10 cellular contexts compared by ENCODE assay signal in the genomic region with DNA sequence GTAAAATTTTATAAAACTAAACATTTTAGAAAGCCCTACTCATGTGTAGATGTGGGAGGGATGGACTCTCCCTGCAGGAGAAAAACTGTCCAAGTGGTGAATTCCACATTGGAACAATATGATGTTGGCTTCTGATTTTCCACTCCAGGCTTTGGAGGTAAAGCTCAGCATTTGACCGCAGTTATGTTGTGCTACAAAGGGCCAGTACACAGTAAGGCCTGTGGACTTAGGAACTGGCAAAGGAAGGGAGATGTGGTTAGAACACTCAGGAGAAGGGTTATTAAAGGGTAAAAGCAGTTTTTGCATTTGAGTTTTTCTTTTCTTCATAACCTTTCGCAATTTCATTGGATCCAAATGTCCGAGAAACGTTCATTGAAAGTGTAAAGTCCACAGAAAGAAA.
A peak's percentile ranks its signal among the peaks of the same experiment; 100 is the strongest.
DNase-seq lines count a peak whose midpoint lies in the region; ATAC-seq, FAIRE-seq and TF ChIP-seq lines count a peak whose summit lies in the region.
"Had no signal": no experiment of that assay in that cellular context is flagged by ENCODE, and none has a peak within 500 bp of the region (broad histone marks: within the 10 kb centered on the region; RNA-seq: fewer than 3 reads in every experiment).

No MANE protein-coding gene starts in this region.

- H3K79me2 ChIP-seq in astrocyte (ENCODE audit: insufficient read depth, low read length) (no peaks in the 10 kb centered on the region), keratinocyte (ENCODE audit: control insufficient read depth, insufficient read depth, low read length) (no peaks in the 10 kb centered on the region)

- TF ChIP-seq POLR2A in transverse colon (IDR thresholded peaks at IDR 0.05), result no peak

- H3K9me3 Mint-ChIP-seq in astrocyte (ENCODE audit: unreplicated experiment), result no peaks in the 10 kb centered on the region
- no peaks in the 10 kb centered on the region for H3K9me3 Mint-ChIP-seq in stimulated activated effector memory CD8-positive, alpha-beta T cell treated with anti-CD3 and anti-CD28 coated beads, Interleukin-12 subunit alpha, Interleukin-12 subunit beta, amount 100 ng/mL, for 72 hours
- H3K9me3 Mint-ChIP-seq in activated naive CD4-positive, alpha-beta T cell treated with anti-CD3 and anti-CD28 coated beads, Interleukin-2, amount 50 U/mL, for 72 hours, result peaks cover 6% of the 10 kb centered on the region in 2 donors

- DNase-seq in H4 (ENCODE audit: low spot score), result peak; percentile 91
- DNase-seq in astrocyte (ENCODE audit: low read depth), result peak; percentile 99
- DNase-seq in keratinocyte (ENCODE audit: low read depth, low spot score), result no peak
- no peak for DNase-seq in transverse colon
- no peak for DNase-seq in stimulated activated effector memory CD8-positive, alpha-beta T cell treated with anti-CD3 and anti-CD28 coated beads, Interleukin-12 subunit alpha, Interleukin-12 subunit beta, amount 100 ng/mL, for 72 hours (ENCODE audit: low spot score in 2 of 2)
- DNase-seq in activated naive CD4-positive, alpha-beta T cell treated with anti-CD3 and anti-CD28 coated beads, Interleukin-2, amount 50 U/mL, for 72 hours (ENCODE audit: low spot score in 2 of 2), result no peak
- no peak for DNase-seq in BE2C
- DNase-seq: NCI-H1436, T-helper 2 cell had no signal

- H3K9ac ChIP-seq in astrocyte (ENCODE audit: low read length), result peak overlapping the region; percentile 34
- H3K9ac ChIP-seq in keratinocyte (ENCODE audit: control insufficient read depth, extremely low read depth, insufficient read depth, low read length), result peak overlapping the region; percentile 42

- H3K27ac ChIP-seq in astrocyte (ENCODE audit: low read depth, low read length) (peak overlapping the region; percentile 70), keratinocyte (ENCODE audit: control insufficient read depth, insufficient read depth, low read length) (peak overlapping the region; percentile 78), transverse colon (peak overlapping the region; percentile 53 to 69 (median 60))

- H3K36me3 Mint-ChIP-seq in astrocyte (ENCODE audit: low read depth, unreplicated experiment), result no peaks in the 10 kb centered on the region
- no peaks in the 10 kb centered on the region for H3K36me3 Mint-ChIP-seq in stimulated activated effector memory CD8-positive, alpha-beta T cell treated with anti-CD3 and anti-CD28 coated beads, Interleukin-12 subunit alpha, Interleukin-12 subunit beta, amount 100 ng/mL, for 72 hours
- H3K36me3 Mint-ChIP-seq in activated naive CD4-positive, alpha-beta T cell treated with anti-CD3 and anti-CD28 coated beads, Interleukin-2, amount 50 U/mL, for 72 hours, result peaks cover 0 to 6% of the 10 kb centered on the region in 2 donors

- intact Hi-C loops in transverse colon (cut with DNase I; ENCODE audit: low total_unique reads), result no loop called here

- TF ChIP-seq CTCF in astrocyte (IDR thresholded peaks at IDR 0.05; ENCODE audit: insufficient read depth, low read depth, low read length) (no peak), keratinocyte (optimal IDR thresholded peaks at IDR 0.05 in 1 of 3, IDR thresholded peaks at IDR 0.05 in 1 of 3, conservative IDR thresholded peaks at IDR 0.05 in 1 of 3; ENCODE audit: extremely low read depth in 1 of 3, insufficient read depth in 2 of 3, low read length in 3 of 3) (no peak), transverse colon (IDR thresholded peaks at IDR 0.05) (no peak), BE2C (IDR thresholded peaks at IDR 0.05; ENCODE audit: low read depth, low read length) (no peak)

- H3K27ac Mint-ChIP-seq in astrocyte (ENCODE audit: unreplicated experiment), result peak overlapping the region; percentile 34
- H3K27ac Mint-ChIP-seq in stimulated activated effector memory CD8-positive, alpha-beta T cell treated with anti-CD3 and anti-CD28 coated beads, Interleukin-12 subunit alpha, Interleukin-12 subunit beta, amount 100 ng/mL, for 72 hours, result no peak overlapping the region
- no peak overlapping the region for H3K27ac Mint-ChIP-seq in activated naive CD4-positive, alpha-beta T cell treated with anti-CD3 and anti-CD28 coated beads, Interleukin-2, amount 50 U/mL, for 72 hours

- TF ChIP-seq EP300 in transverse colon (IDR thresholded peaks at IDR 0.05; ENCODE audit: low read depth), result no peak

- H4K20me1 ChIP-seq in astrocyte (ENCODE audit: insufficient read depth, low read length), result no peaks in the 10 kb centered on the region
- no peaks in the 10 kb centered on the region for H4K20me1 ChIP-seq in keratinocyte (ENCODE audit: control insufficient read depth, extremely low read depth, insufficient read depth, low read length)

- H3K4me1 Mint-ChIP-seq in astrocyte (ENCODE audit: low read depth, unreplicated experiment), result peaks cover 11% of the 10 kb centered on the region
- no peaks in the 10 kb centered on the region for H3K4me1 Mint-ChIP-seq in stimulated activated effector memory CD8-positive, alpha-beta T cell treated with anti-CD3 and anti-CD28 coated beads, Interleukin-12 subunit alpha, Interleukin-12 subunit beta, amount 100 ng/mL, for 72 hours

- dilution Hi-C loops in keratinocyte (cut with MboI; ENCODE audit: extremely low pct_ligation_motif_present, low sequenced_read_pairs), result no loop called here

- in situ Hi-C loops in transverse colon (cut with MboI; ENCODE audit: low pct_ligation_motif_present in 1 of 4, low pct_unique_long_range_greater_than_20kb in 1 of 4, low sequenced_read_pairs in 3 of 4), result loop anchor here in 1 of 4 donors (25.0 kb wide), 1 partner anchor 270 kb away; no protein-coding TSS in a partner anchor

- H3K4me1 ChIP-seq in astrocyte (ENCODE audit: insufficient read depth, low read length), result no peaks in the 10 kb centered on the region
- H3K4me1 ChIP-seq in keratinocyte (ENCODE audit: control insufficient read depth, extremely low read depth, insufficient read depth, low read length), result peaks cover 38% of the 10 kb centered on the region
- H3K4me1 ChIP-seq in transverse colon, result peaks cover 0 to 24% (median 15%) of the 10 kb centered on the region in 4 donors
- no peaks in the 10 kb centered on the region for H3K4me1 ChIP-seq in BE2C

- H3K27me3 Mint-ChIP-seq in astrocyte (ENCODE audit: low read depth, unreplicated experiment), result peaks cover 8% of the 10 kb centered on the region

- no peak overlapping the region for H3K4me3 Mint-ChIP-seq in astrocyte (ENCODE audit: unreplicated experiment)
- H3K4me3 Mint-ChIP-seq in stimulated activated effector memory CD8-positive, alpha-beta T cell treated with anti-CD3 and anti-CD28 coated beads, Interleukin-12 subunit alpha, Interleukin-12 subunit beta, amount 100 ng/mL, for 72 hours, result no peak overlapping the region

- ATAC-seq in stimulated activated effector memory CD8-positive, alpha-beta T cell treated with anti-CD3 and anti-CD28 coated beads, Interleukin-12 subunit alpha, Interleukin-12 subunit beta, amount 100 ng/mL, for 72 hours, result no peak
- ATAC-seq in activated naive CD4-positive, alpha-beta T cell treated with anti-CD3 and anti-CD28 coated beads, Interleukin-2, amount 50 U/mL, for 72 hours, result no peak
- ATAC-seq in GM21515 (IDR thresholded peaks at IDR 0.05; ENCODE audit: unreplicated experiment), result no peak

- H3K36me3 ChIP-seq in astrocyte (ENCODE audit: insufficient read depth, low read length) (no peaks in the 10 kb centered on the region), keratinocyte (ENCODE audit: control insufficient read depth in 2 of 2, extremely low read depth in 1 of 2, insufficient read depth in 2 of 2, low read length in 2 of 2) (no peaks in the 10 kb centered on the region), transverse colon (no peaks in the 10 kb centered on the region), BE2C (no peaks in the 10 kb centered on the region)

- no peaks in the 10 kb centered on the region for H3K9me1 ChIP-seq in keratinocyte (ENCODE audit: control insufficient read depth, extremely low read depth, insufficient read depth, low read length)

- H3K27me3 ChIP-seq in astrocyte (ENCODE audit: insufficient read depth, low read length) (no peaks in the 10 kb centered on the region), keratinocyte (ENCODE audit: control insufficient read depth, extremely low read depth, insufficient read depth, low read length) (no peaks in the 10 kb centered on the region), transverse colon (no peaks in the 10 kb centered on the region), BE2C (no peaks in the 10 kb centered on the region)

- H2AFZ ChIP-seq in astrocyte (ENCODE audit: low read depth, low read length) (no peak overlapping the region), keratinocyte (ENCODE audit: control insufficient read depth, low read length) (peak overlapping the region; percentile 4)

- H3K9me3 ChIP-seq in astrocyte (ENCODE audit: insufficient read depth, low read depth, low read length), result no peaks in the 10 kb centered on the region
- no peaks in the 10 kb centered on the region for H3K9me3 ChIP-seq in keratinocyte (ENCODE audit: control insufficient read depth, low read depth, low read length)
- H3K9me3 ChIP-seq in transverse colon, result no peaks in the 10 kb centered on the region
- no peaks in the 10 kb centered on the region for H3K9me3 ChIP-seq in BE2C

- WGBS in transverse colon (ENCODE audit: low coverage in 1 of 2), 2 donors, result 77 to 87% methylated on average over 4 of the region's 4 CpGs

- H3K4me3 ChIP-seq in astrocyte (ENCODE audit: insufficient read depth, low read depth, low read length), result no peak overlapping the region
- H3K4me3 ChIP-seq in keratinocyte (ENCODE audit: control insufficient read depth in 2 of 3, extremely low read depth in 1 of 3, insufficient read depth in 2 of 3, low read depth in 1 of 3, low read length in 3 of 3), result peak overlapping the region in 2 of 3 experiments; percentile 16 to 26
- H3K4me3 ChIP-seq in transverse colon, result no peak overlapping the region
- H3K4me3 ChIP-seq in BE2C (ENCODE audit: low read depth, low read length), result no peak overlapping the region

- FAIRE-seq in astrocyte (lab: Jason Lieb, UNC) (peak; percentile 73), keratinocyte (lab: Jason Lieb, UNC) (peak; percentile 93)

- peak overlapping the region; percentile 63 for H3K4me2 ChIP-seq in astrocyte (ENCODE audit: low read length)
- H3K4me2 ChIP-seq in keratinocyte (ENCODE audit: control insufficient read depth, extremely low read depth, insufficient read depth, low read depth, low read length), result peak overlapping the region; percentile 64

Comparison
In these comparisons a context has a peak if more than half of its experiments do, and no peak if none do; other contexts are left out.
1. DNase-seq: peak in H4 (single experiment) and astrocyte (single experiment); none in keratinocyte (single experiment), transverse colon (single experiment), stimulated activated effector memory CD8-positive, alpha-beta T cell treated with anti-CD3 and anti-CD28 coated beads, Interleukin-12 subunit alpha, Interleukin-12 subunit beta, amount 100 ng/mL, for 72 hours (0 of 2), activated naive CD4-positive, alpha-beta T cell treated with anti-CD3 and anti-CD28 coated beads, Interleukin-2, amount 50 U/mL, for 72 hours (0 of 2) and BE2C (single experiment).
2. H3K4me3 ChIP-seq: peak in keratinocyte (2 of 3); none in astrocyte (single experiment), transverse colon (0 of 4) and BE2C (single experiment).
3. Peak in every context shown above with its lines, with median percentiles within 50 percentile points of each other: H3K27ac ChIP-seq.